In genomic region chr15:88179562-88179961, GRCh38 we compare ENCODE assay signal across 12 cellular contexts.
A peak's percentile ranks its signal among the peaks of the same experiment; 100 is the strongest.
DNase-seq lines count a peak whose midpoint lies in the region; ATAC-seq, FAIRE-seq and TF ChIP-seq lines count a peak whose summit lies in the region.
"Had no signal": no experiment of that assay in that cellular context is flagged by ENCODE, and none has a peak within 500 bp of the region (broad histone marks: within the 10 kb centered on the region; RNA-seq: fewer than 3 reads in every experiment).

No MANE protein-coding gene starts in this region.

- 0% methylated on average over 3 of the region's 3 CpGs for WGBS in GM12878 (ENCODE audit: insufficient coverage, insufficient replicate concordance, low lambda C conversion rate, missing lambda C conversion rate)

- SMC1A ChIA-PET in GM12878 (lab: Charles Lee; ENCODE audit: uncharacterized antibody, unreplicated experiment): interaction anchor here (0.9 kb wide), 1 partner anchor 56 kb away, joined by 3 read pairs; no protein-coding TSS in a partner anchor

- TF ChIP-seq POLR2A in GM12878 (IDR thresholded peaks at IDR 0.05; ENCODE audit: low read depth, low read length): no peak

- CTCF ChIA-PET in GM12878 (lab: Yijun Ruan, JAX): interaction anchor here (0.8 to 2.0 kb wide), 2 partner anchors 66 to 69 kb away, joined by 3 to 5 read pairs; no protein-coding TSS in a partner anchor

- TF ChIP-seq CTCF in GM12878 (IDR thresholded peaks at IDR 0.05 in 2 of 3, conservative IDR thresholded peaks at IDR 0.05 in 1 of 3; ENCODE audit: control insufficient read depth in 2 of 3, extremely low read depth in 1 of 3, insufficient read depth in 1 of 3, low read depth in 3 of 3, low read length in 3 of 3) (no peak), osteoblast (IDR thresholded peaks at IDR 0.05; ENCODE audit: extremely low read depth, low read depth, low read length) (no peak)

- no peak overlapping the region for H3K27ac ChIP-seq in GM12878 (ENCODE audit: control insufficient read depth, insufficient read depth)
- no peak overlapping the region for H3K27ac ChIP-seq in osteoblast (ENCODE audit: low read depth, low read length)

- DNase-seq in GM12878 (ENCODE audit: low read depth, low spot score) (peak; percentile 20), NCI-H1105 (lab: John Stamatoyannopoulos, UW) (no peak), nucleus accumbens (lab: John Stamatoyannopoulos, UW) (no peak), NCI-H748 treated with DMSO at 0.1 percent for 48 hours (lab: John Stamatoyannopoulos, UW) (no peak), osteoblast (ENCODE audit: insufficient read length, low spot score, missing footprints) (no peak)
- DNase-seq: central memory CD4-positive, alpha-beta T cell; DMS153 had no signal

- in situ Hi-C loops in GM12878 (cut with MboI): no loop called here

- RAD21 ChIA-PET in GM12878 (lab: Charles Lee; ENCODE audit: unreplicated experiment): interaction anchor here (1.3 kb wide), 1 partner anchor 42 kb away, joined by 3 read pairs; no protein-coding TSS in a partner anchor

- H3K4me2 ChIP-seq in GM12878 (ENCODE audit: control insufficient read depth, insufficient read depth) (peak overlapping the region; percentile 2; the same call in 1 of the 2 replicates), osteoblast (ENCODE audit: insufficient read depth, low read length) (no peak overlapping the region)

- TF ChIP-seq EP300 in GM12878 (IDR thresholded peaks at IDR 0.05; ENCODE audit: borderline replicate concordance in 1 of 2, control insufficient read depth in 1 of 2, low read depth in 2 of 2, low read length in 2 of 2): peak in 1 of 2 experiments; percentile 56; a peak in 1 of 4 replicates

- no TSS peak for BruUV-seq in GM12878 (replicated peaks; lab: Mats Ljungman, UMichigan)

- peak; percentile 90 for ATAC-seq in GM18907 (IDR thresholded peaks at IDR 0.05; ENCODE audit: unreplicated experiment)
- ATAC-seq in GM21526 (IDR thresholded peaks at IDR 0.05; ENCODE audit: low FRiP score, unreplicated experiment): peak; percentile 95
- peak; percentile 62 for ATAC-seq in HG03097 (IDR thresholded peaks at IDR 0.05; ENCODE audit: low FRiP score, unreplicated experiment)
- peak; percentile 86 for ATAC-seq in GM12878
- ATAC-seq: K562 had no signal

- no peak overlapping the region for H3K4me3 ChIP-seq in GM12878
- no peak overlapping the region for H3K4me3 ChIP-seq in osteoblast (ENCODE audit: insufficient read depth, low read length)
- H3K4me3 ChIP-seq: K562 had no signal

- H3K27me3 ChIP-seq in GM12878 (replicated peaks in 1 of 2; ENCODE audit: control insufficient read depth in 2 of 2, insufficient read depth in 2 of 2, low read length in 1 of 2) (no peaks in the 10 kb centered on the region), osteoblast (ENCODE audit: insufficient read depth, low read length) (no peaks in the 10 kb centered on the region)

- H2AFZ ChIP-seq in GM12878 (ENCODE audit: control insufficient read depth, low read depth, low read length): no peak overlapping the region
- no peak overlapping the region for H2AFZ ChIP-seq in osteoblast (ENCODE audit: low read length)

- intact Hi-C loops in GM12878 (cut with micrococcal nuclease; ENCODE audit: unreplicated experiment): loop anchor here (5.0 kb wide), 1 partner anchor 47 kb away; no protein-coding TSS in a partner anchor

- no peaks in the 10 kb centered on the region; the same call in 2 of the 3 replicates for H3K9me3 ChIP-seq in GM12878 (replicated peaks; ENCODE audit: control insufficient read depth, insufficient read depth, low read length)
- H3K9me3 ChIP-seq in osteoblast (ENCODE audit: low read depth, low read length): no peaks in the 10 kb centered on the region

- H3K36me3 ChIP-seq in GM12878 (ENCODE audit: control insufficient read depth in 2 of 2, insufficient read depth in 2 of 2, low read length in 1 of 2) (no peaks in the 10 kb centered on the region), osteoblast (ENCODE audit: insufficient read depth, low read length) (no peaks in the 10 kb centered on the region)

- no peak overlapping the region for H3K9ac ChIP-seq in GM12878 (ENCODE audit: control insufficient read depth, insufficient read depth, low read length)

- POLR2A ChIA-PET in GM12878 (lab: Charles Lee): interaction anchor here (0.6 kb wide), 1 partner anchor 35 kb away, joined by 3 read pairs; no protein-coding TSS in a partner anchor

- H3K4me1 ChIP-seq in GM12878 (ENCODE audit: control insufficient read depth, insufficient read depth, low read length) (peaks cover 8% of the 10 kb centered on the region), osteoblast (ENCODE audit: insufficient read depth, low read length) (no peaks in the 10 kb centered on the region)

- H3K79me2 ChIP-seq in GM12878 (ENCODE audit: control insufficient read depth, insufficient read depth, low read length): no peaks in the 10 kb centered on the region
- no peaks in the 10 kb centered on the region for H3K79me2 ChIP-seq in osteoblast (ENCODE audit: insufficient read depth, low read length)

- peak; percentile 77 for FAIRE-seq in GM12878 (lab: Jason Lieb, UNC)
- FAIRE-seq: H1, K562 had no signal

- TF ChIP-seq RAD21 in GM12878 (IDR thresholded peaks at IDR 0.05; ENCODE audit: insufficient read depth, low read depth, low read length): no peak

- H4K20me1 ChIP-seq in GM12878 (ENCODE audit: control insufficient read depth, insufficient read depth) (no peaks in the 10 kb centered on the region), osteoblast (ENCODE audit: insufficient read depth, low read length) (no peaks in the 10 kb centered on the region)

TF ChIP-seq in GM12878, 131 proteins besides CTCF, POLR2A, EP300 and RAD21:
- TF ChIP-seq YY1 (IDR thresholded peaks at IDR 0.05; ENCODE audit: low read depth, low read length): no peak
- no peak for TF ChIP-seq EED (IDR thresholded peaks at IDR 0.05; ENCODE audit: low read depth)
- TF ChIP-seq ZSCAN29 (IDR thresholded peaks at IDR 0.05): peak; percentile 92
- peak; percentile 92 for TF ChIP-seq SPI1 (IDR thresholded peaks at IDR 0.05; ENCODE audit: borderline replicate concordance, insufficient read depth, low read depth, low read length)
- peak; percentile 56; the same call in 1 of the 2 replicates for TF ChIP-seq IRF4 (IDR thresholded peaks at IDR 0.05; ENCODE audit: low read depth, low read length)
- no peak for TF ChIP-seq POLR2AphosphoS5 (IDR thresholded peaks at IDR 0.05; ENCODE audit: low read length)
- TF ChIP-seq RELB (IDR thresholded peaks at IDR 0.05; ENCODE audit: low read depth): no peak
TF ChIP-seq in GM12878: peak in this region for 3.
